Comparison of ENCODE assay signal across 1 cellular context in the genomic region with DNA sequence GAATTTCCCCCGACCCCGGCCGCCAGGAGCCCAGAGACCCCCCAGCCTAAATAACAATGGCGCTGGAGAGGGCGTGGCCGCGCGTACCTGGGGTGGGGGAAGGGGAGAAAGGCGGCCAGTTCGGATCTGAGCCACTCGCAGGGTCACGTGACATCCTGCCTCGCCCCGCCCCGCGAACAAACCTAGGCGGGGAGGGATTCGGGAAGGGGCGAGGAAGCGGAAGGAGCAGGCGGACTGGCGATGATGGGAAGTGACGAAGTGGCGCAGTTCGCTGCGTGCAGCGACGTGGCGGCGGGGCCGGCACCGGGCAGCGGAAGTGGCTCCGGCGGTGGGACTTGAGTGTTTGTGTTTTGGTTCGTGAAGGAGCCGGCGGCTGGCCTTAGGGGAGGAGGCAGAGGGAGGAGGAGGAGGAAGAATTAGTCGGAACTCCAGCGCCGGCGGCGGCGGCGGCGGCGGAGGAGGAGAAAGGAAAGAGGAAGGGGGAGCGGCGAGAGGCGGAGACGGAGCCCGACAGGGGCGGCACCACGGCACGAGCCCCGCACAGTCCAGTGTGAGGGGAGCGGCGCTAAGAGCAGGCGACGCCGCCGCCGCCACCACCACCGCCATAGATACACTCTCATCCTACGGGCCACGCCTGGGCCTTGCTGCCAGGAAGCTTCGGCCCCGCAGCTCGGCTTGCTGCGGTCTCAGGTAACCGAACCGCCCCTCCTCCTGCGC.
TF ChIP-seq lines count a peak whose summit lies in the region.

A gene with protein sequence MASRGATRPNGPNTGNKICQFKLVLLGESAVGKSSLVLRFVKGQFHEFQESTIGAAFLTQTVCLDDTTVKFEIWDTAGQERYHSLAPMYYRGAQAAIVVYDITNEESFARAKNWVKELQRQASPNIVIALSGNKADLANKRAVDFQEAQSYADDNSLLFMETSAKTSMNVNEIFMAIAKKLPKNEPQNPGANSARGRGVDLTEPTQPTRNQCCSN (plus strand): TSS at position 266 of the 717 bp plus-strand sequence. CDS start 3,802 bp downstream, outside the sequence.

TF ChIP-seq in HepG2, 621 proteins besides CTCF, POLR2A, EP300 and RAD21 (continued from another document and continues in another):
- TF ChIP-seq, protein P1, sequence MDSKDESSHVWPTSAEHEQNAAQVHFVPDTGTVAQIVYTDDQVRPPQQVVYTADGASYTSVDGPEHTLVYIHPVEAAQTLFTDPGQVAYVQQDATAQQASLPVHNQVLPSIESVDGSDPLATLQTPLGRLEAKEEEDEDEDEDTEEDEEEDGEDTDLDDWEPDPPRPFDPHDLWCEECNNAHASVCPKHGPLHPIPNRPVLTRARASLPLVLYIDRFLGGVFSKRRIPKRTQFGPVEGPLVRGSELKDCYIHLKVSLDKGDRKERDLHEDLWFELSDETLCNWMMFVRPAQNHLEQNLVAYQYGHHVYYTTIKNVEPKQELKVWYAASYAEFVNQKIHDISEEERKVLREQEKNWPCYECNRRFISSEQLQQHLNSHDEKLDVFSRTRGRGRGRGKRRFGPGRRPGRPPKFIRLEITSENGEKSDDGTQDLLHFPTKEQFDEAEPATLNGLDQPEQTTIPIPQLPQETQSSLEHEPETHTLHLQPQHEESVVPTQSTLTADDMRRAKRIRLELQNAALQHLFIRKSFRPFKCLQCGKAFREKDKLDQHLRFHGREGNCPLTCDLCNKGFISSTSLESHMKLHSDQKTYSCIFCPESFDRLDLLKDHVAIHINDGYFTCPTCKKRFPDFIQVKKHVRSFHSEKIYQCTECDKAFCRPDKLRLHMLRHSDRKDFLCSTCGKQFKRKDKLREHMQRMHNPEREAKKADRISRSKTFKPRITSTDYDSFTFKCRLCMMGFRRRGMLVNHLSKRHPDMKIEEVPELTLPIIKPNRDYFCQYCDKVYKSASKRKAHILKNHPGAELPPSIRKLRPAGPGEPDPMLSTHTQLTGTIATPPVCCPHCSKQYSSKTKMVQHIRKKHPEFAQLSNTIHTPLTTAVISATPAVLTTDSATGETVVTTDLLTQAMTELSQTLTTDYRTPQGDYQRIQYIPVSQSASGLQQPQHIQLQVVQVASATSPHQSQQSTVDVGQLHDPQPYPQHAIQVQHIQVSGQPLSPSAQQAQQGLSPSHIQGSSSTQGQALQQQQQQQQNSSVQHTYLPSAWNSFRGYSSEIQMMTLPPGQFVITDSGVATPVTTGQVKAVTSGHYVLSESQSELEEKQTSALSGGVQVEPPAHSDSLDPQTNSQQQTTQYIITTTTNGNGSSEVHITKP (CRISPR knock-in tag; IDR thresholded peaks at IDR 0.05; ENCODE audit: low read depth) = peak; percentile 39; the same call in 1 of the 2 replicates
- TF ChIP-seq RBAK (CRISPR knock-in tag; IDR thresholded peaks at IDR 0.05) (no peak), ZNF205 (CRISPR knock-in tag; IDR thresholded peaks at IDR 0.05) (no peak), ARNTL (CRISPR knock-in tag; IDR thresholded peaks at IDR 0.05) (no peak), ZNF567 (CRISPR knock-in tag; IDR thresholded peaks at IDR 0.05; ENCODE audit: borderline replicate concordance) (no peak), ZNF317 (CRISPR knock-in tag; IDR thresholded peaks at IDR 0.05) (0 out of 2 replicates have a peak, but pooled peaks have one; percentile 24), ZNF569 (CRISPR knock-in tag; IDR thresholded peaks at IDR 0.05; ENCODE audit: borderline replicate concordance) (no peak), ZSCAN25 (CRISPR knock-in tag; IDR thresholded peaks at IDR 0.05) (peak; percentile 17; the same call in 1 of the 2 replicates), ZNF251 (CRISPR knock-in tag; IDR thresholded peaks at IDR 0.05) (no peak), ZNF354B (CRISPR knock-in tag; IDR thresholded peaks at IDR 0.05) (no peak), ZNF274 (CRISPR knock-in tag; IDR thresholded peaks at IDR 0.05) (peak; percentile 78; the same call in 1 of the 2 replicates), JUNB (CRISPR knock-in tag; IDR thresholded peaks at IDR 0.05; ENCODE audit: borderline replicate concordance) (no peak), RFXANK (CRISPR knock-in tag; IDR thresholded peaks at IDR 0.05) (no peak; the same call in 1 of the 2 replicates), ZNF780A (CRISPR knock-in tag; IDR thresholded peaks at IDR 0.05) (0 out of 2 replicates have a peak, but pooled peaks have one; percentile 68), SMAD3 (CRISPR knock-in tag; IDR thresholded peaks at IDR 0.05) (no peak), ZSCAN20 (CRISPR knock-in tag; IDR thresholded peaks at IDR 0.05; ENCODE audit: borderline replicate concordance) (peak; percentile 20; the same call in 1 of the 2 replicates), ZNF563 (CRISPR knock-in tag; IDR thresholded peaks at IDR 0.05) (0 out of 2 replicates have a peak, but pooled peaks have one; percentile 25), ZNF572 (CRISPR knock-in tag; IDR thresholded peaks at IDR 0.05) (0 out of 2 replicates have a peak, but pooled peaks have one; percentile 78), MZF1 (CRISPR knock-in tag; IDR thresholded peaks at IDR 0.05; ENCODE audit: borderline replicate concordance) (no peak), ZNF577 (CRISPR knock-in tag; IDR thresholded peaks at IDR 0.05; ENCODE audit: borderline replicate concordance, low read depth) (no peak), SNRNP70 (IDR thresholded peaks at IDR 0.05; ENCODE audit: low read depth, low read length) (no peak), FOXO1 (CRISPR knock-in tag; IDR thresholded peaks at IDR 0.05) (peak; percentile 39; the same call in 1 of the 2 replicates), SP4 (CRISPR knock-in tag; IDR thresholded peaks at IDR 0.05) (peak; percentile 46; the same call in 1 of the 2 replicates), SRSF4 (IDR thresholded peaks at IDR 0.05; ENCODE audit: low read depth, low read length, poor library complexity, severe bottlenecking) (no peak), HNF4A (CRISPR knock-in tag; IDR thresholded peaks at IDR 0.05) (peak; percentile 26; the same call in 1 of the 2 replicates), ZNF607 (CRISPR knock-in tag; IDR thresholded peaks at IDR 0.05; ENCODE audit: borderline replicate concordance) (peak; percentile 95), ZNF3 (CRISPR knock-in tag; IDR thresholded peaks at IDR 0.05) (no peak), TOE1 (CRISPR knock-in tag; IDR thresholded peaks at IDR 0.05) (peak; percentile 70; the same call in 1 of the 2 replicates), ATF7-NPFF (CRISPR knock-in tag; IDR thresholded peaks at IDR 0.05; ENCODE audit: low read depth) (peak; percentile 49; the same call in 1 of the 2 replicates), ELF1 (CRISPR knock-in tag; IDR thresholded peaks at IDR 0.05) (peak; percentile 94)
- TF ChIP-seq, protein P2, sequence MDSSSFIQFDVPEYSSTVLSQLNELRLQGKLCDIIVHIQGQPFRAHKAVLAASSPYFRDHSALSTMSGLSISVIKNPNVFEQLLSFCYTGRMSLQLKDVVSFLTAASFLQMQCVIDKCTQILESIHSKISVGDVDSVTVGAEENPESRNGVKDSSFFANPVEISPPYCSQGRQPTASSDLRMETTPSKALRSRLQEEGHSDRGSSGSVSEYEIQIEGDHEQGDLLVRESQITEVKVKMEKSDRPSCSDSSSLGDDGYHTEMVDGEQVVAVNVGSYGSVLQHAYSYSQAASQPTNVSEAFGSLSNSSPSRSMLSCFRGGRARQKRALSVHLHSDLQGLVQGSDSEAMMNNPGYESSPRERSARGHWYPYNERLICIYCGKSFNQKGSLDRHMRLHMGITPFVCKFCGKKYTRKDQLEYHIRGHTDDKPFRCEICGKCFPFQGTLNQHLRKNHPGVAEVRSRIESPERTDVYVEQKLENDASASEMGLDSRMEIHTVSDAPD (CRISPR knock-in tag; IDR thresholded peaks at IDR 0.05) = no peak
- TF ChIP-seq, protein P3, sequence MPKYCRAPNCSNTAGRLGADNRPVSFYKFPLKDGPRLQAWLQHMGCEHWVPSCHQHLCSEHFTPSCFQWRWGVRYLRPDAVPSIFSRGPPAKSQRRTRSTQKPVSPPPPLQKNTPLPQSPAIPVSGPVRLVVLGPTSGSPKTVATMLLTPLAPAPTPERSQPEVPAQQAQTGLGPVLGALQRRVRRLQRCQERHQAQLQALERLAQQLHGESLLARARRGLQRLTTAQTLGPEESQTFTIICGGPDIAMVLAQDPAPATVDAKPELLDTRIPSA (CRISPR knock-in tag; IDR thresholded peaks at IDR 0.05; ENCODE audit: borderline replicate concordance) = no peak; the same call in 1 of the 2 replicates
- TF ChIP-seq, protein P4, sequence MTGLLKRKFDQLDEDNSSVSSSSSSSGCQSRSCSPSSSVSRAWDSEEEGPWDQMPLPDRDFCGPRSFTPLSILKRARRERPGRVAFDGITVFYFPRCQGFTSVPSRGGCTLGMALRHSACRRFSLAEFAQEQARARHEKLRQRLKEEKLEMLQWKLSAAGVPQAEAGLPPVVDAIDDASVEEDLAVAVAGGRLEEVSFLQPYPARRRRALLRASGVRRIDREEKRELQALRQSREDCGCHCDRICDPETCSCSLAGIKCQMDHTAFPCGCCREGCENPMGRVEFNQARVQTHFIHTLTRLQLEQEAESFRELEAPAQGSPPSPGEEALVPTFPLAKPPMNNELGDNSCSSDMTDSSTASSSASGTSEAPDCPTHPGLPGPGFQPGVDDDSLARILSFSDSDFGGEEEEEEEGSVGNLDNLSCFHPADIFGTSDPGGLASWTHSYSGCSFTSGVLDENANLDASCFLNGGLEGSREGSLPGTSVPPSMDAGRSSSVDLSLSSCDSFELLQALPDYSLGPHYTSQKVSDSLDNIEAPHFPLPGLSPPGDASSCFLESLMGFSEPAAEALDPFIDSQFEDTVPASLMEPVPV (CRISPR knock-in tag; IDR thresholded peaks at IDR 0.05) = no peak
- TF ChIP-seq, protein P5, sequence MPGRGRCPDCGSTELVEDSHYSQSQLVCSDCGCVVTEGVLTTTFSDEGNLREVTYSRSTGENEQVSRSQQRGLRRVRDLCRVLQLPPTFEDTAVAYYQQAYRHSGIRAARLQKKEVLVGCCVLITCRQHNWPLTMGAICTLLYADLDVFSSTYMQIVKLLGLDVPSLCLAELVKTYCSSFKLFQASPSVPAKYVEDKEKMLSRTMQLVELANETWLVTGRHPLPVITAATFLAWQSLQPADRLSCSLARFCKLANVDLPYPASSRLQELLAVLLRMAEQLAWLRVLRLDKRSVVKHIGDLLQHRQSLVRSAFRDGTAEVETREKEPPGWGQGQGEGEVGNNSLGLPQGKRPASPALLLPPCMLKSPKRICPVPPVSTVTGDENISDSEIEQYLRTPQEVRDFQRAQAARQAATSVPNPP (CRISPR knock-in tag; IDR thresholded peaks at IDR 0.05) = no peak
- TF ChIP-seq, protein P6, sequence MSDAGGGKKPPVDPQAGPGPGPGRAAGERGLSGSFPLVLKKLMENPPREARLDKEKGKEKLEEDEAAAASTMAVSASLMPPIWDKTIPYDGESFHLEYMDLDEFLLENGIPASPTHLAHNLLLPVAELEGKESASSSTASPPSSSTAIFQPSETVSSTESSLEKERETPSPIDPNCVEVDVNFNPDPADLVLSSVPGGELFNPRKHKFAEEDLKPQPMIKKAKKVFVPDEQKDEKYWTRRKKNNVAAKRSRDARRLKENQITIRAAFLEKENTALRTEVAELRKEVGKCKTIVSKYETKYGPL (CRISPR knock-in tag; IDR thresholded peaks at IDR 0.05) = no peak
- TF ChIP-seq, protein P7, sequence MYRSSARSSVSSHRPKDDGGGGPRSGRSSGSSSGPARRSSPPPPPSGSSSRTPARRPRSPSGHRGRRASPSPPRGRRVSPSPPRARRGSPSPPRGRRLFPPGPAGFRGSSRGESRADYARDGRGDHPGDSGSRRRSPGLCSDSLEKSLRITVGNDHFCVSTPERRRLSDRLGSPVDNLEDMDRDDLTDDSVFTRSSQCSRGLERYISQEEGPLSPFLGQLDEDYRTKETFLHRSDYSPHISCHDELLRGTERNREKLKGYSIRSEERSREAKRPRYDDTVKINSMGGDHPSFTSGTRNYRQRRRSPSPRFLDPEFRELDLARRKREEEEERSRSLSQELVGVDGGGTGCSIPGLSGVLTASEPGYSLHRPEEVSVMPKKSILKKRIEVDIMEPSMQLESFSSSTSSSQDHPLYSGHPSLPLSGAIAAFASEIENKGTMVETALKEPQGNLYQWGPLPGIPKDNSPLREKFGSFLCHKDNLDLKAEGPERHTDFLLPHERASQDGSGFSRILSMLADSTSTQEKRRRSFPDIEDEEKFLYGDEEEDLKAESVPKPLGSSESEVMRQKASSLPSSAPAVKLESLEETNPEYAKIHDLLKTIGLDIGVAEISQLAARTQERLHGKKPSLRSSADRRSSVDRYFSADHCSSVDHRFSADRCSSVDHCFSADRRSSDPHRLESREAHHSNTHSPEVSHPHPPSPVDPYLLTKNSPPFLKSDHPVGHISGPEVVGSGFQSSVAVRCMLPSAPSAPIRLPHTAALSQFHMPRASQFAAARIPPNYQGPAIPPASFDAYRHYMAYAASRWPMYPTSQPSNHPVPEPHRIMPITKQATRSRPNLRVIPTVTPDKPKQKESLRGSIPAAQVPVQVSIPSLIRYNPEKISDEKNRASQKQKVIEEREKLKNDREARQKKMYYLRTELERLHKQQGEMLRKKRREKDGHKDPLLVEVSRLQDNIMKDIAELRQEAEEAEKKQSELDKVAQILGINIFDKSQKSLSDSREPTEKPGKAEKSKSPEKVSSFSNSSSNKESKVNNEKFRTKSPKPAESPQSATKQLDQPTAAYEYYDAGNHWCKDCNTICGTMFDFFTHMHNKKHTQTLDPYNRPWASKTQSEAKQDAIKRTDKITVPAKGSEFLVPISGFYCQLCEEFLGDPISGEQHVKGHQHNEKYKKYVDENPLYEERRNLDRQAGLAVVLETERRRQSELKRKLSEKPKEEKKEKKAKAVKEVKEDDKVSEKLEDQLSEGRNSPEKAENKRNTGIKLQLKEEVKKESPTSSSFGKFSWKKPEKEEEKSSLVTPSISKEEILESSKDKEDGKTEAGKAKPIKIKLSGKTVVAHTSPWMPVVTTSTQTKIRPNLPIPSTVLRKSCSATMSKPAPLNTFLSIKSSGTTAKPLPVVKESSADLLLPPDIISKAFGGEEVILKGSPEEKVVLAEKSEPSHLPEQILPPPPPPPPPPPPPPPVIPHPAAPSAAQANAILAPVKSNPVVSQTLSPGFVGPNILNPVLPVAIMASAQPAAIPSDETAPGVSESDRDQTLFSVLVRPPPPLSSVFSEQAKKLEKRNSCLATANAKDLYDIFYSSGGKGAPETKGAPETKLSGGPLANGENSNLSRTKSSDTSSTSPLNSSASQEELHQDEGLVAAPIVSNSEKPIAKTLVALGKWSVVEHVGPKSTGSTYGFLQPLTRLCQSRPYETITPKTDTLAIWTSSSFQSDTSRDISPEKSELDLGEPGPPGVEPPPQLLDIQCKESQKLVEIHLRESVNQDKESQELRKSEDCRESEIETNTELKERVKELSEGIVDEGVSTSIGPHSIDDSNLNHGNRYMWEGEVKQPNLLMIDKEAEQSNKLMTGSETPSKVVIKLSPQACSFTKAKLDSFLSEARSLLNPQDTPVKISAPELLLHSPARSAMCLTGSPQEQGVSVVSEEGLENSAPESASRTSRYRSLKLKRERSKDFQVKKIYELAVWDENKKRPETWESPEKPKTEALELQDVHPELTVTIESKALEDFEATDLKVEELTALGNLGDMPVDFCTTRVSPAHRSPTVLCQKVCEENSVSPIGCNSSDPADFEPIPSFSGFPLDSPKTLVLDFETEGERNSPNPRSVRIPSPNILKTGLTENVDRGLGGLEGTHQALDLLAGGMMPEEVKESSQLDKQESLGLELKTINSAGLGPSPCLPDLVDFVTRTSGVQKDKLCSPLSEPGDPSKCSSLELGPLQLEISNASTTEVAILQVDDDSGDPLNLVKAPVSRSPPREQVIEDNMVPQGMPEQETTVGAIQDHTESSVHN (CRISPR knock-in tag; IDR thresholded peaks at IDR 0.05) = no peak
- TF ChIP-seq, protein P8, sequence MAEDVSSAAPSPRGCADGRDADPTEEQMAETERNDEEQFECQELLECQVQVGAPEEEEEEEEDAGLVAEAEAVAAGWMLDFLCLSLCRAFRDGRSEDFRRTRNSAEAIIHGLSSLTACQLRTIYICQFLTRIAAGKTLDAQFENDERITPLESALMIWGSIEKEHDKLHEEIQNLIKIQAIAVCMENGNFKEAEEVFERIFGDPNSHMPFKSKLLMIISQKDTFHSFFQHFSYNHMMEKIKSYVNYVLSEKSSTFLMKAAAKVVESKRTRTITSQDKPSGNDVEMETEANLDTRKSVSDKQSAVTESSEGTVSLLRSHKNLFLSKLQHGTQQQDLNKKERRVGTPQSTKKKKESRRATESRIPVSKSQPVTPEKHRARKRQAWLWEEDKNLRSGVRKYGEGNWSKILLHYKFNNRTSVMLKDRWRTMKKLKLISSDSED (CRISPR knock-in tag; IDR thresholded peaks at IDR 0.05) = no peak
